ENCODE assay signal across 3 cellular contexts in the genomic region with DNA sequence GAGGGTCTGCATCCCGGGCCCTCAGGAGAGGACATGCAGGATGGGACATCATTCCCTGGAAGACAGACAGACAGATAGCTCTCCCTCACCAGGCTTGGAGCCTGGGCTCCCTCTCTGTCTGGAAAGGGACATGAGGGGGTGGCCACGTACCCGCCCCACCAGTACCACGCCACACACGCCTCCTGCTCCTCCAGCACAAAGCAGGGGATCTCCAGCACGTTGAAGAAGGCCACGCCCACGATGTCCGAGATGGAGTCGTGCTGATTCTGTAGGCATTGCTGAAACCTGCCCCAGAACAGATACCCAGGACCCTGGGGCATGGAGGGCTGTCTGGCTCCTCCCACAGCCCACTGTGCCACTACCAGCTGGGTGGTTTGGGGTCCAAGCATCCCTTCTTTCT.
TF ChIP-seq lines count a peak whose summit lies in the region.

No MANE protein-coding gene starts in this region.

TF ChIP-seq in SK-N-SH, 30 proteins besides CTCF, POLR2A, EP300 and RAD21:
- TF ChIP-seq SMC3 (IDR thresholded peaks at IDR 0.05; ENCODE audit: low read depth, low read length) (no peak), CHD2 (IDR thresholded peaks at IDR 0.05; ENCODE audit: low read length, partially characterized antibody) (no peak), RFX5 (IDR thresholded peaks at IDR 0.05; ENCODE audit: low read length) (no peak), NRF1 (IDR thresholded peaks at IDR 0.05; ENCODE audit: low read depth, low read length) (no peak), USF2 (IDR thresholded peaks at IDR 0.05; ENCODE audit: borderline replicate concordance, low read depth, low read length) (no peak), GATA2 (CRISPR knock-in tag; IDR thresholded peaks at IDR 0.05) (no peak), POLR2AphosphoS5 (IDR thresholded peaks at IDR 0.05; ENCODE audit: low read depth, low read length) (no peak), NFIC (IDR thresholded peaks at IDR 0.05; ENCODE audit: borderline replicate concordance) (no peak), GABPA (IDR thresholded peaks at IDR 0.05; ENCODE audit: low read depth) (no peak), TCF12 (IDR thresholded peaks at IDR 0.05) (no peak), RCOR1 (IDR thresholded peaks at IDR 0.05; ENCODE audit: low read length) (no peak), SIN3A (IDR thresholded peaks at IDR 0.05; ENCODE audit: borderline replicate concordance, low read depth, low read length) (no peak), FOXM1 (IDR thresholded peaks at IDR 0.05; ENCODE audit: low read depth) (no peak), ELF1 (IDR thresholded peaks at IDR 0.05) (no peak), YY1 (IDR thresholded peaks at IDR 0.05; ENCODE audit: low read depth) (no peak), TEAD4 (IDR thresholded peaks at IDR 0.05; ENCODE audit: borderline replicate concordance, insufficient read depth) (no peak)
- TF ChIP-seq, protein P1, sequence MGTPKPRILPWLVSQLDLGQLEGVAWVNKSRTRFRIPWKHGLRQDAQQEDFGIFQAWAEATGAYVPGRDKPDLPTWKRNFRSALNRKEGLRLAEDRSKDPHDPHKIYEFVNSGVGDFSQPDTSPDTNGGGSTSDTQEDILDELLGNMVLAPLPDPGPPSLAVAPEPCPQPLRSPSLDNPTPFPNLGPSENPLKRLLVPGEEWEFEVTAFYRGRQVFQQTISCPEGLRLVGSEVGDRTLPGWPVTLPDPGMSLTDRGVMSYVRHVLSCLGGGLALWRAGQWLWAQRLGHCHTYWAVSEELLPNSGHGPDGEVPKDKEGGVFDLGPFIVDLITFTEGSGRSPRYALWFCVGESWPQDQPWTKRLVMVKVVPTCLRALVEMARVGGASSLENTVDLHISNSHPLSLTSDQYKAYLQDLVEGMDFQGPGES (IDR thresholded peaks at IDR 0.05; ENCODE audit: low read depth, low read length) = no peak
- TF ChIP-seq, protein P2, sequence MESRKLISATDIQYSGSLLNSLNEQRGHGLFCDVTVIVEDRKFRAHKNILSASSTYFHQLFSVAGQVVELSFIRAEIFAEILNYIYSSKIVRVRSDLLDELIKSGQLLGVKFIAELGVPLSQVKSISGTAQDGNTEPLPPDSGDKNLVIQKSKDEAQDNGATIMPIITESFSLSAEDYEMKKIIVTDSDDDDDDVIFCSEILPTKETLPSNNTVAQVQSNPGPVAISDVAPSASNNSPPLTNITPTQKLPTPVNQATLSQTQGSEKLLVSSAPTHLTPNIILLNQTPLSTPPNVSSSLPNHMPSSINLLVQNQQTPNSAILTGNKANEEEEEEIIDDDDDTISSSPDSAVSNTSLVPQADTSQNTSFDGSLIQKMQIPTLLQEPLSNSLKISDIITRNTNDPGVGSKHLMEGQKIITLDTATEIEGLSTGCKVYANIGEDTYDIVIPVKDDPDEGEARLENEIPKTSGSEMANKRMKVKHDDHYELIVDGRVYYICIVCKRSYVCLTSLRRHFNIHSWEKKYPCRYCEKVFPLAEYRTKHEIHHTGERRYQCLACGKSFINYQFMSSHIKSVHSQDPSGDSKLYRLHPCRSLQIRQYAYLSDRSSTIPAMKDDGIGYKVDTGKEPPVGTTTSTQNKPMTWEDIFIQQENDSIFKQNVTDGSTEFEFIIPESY (IDR thresholded peaks at IDR 0.05; ENCODE audit: borderline replicate concordance, low read depth) = no peak

TF ChIP-seq in SK-N-SH treated with all-trans-retinoic acid at 6 μM for 48 hours, 23 proteins besides CTCF, POLR2A, EP300 and RAD21:
- TF ChIP-seq, protein P3, sequence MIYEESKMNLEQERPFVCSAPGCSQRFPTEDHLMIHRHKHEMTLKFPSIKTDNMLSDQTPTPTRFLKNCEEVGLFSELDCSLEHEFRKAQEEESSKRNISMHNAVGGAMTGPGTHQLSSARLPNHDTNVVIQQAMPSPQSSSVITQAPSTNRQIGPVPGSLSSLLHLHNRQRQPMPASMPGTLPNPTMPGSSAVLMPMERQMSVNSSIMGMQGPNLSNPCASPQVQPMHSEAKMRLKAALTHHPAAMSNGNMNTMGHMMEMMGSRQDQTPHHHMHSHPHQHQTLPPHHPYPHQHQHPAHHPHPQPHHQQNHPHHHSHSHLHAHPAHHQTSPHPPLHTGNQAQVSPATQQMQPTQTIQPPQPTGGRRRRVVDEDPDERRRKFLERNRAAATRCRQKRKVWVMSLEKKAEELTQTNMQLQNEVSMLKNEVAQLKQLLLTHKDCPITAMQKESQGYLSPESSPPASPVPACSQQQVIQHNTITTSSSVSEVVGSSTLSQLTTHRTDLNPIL (CRISPR knock-in tag; IDR thresholded peaks at IDR 0.05; ENCODE audit: low read depth) = no peak
- TF ChIP-seq ZNF8 (CRISPR knock-in tag; IDR thresholded peaks at IDR 0.05) = no peak
- no peak for TF ChIP-seq POU6F1 (CRISPR knock-in tag; IDR thresholded peaks at IDR 0.05; ENCODE audit: borderline replicate concordance, low read depth)
- TF ChIP-seq, protein P4, sequence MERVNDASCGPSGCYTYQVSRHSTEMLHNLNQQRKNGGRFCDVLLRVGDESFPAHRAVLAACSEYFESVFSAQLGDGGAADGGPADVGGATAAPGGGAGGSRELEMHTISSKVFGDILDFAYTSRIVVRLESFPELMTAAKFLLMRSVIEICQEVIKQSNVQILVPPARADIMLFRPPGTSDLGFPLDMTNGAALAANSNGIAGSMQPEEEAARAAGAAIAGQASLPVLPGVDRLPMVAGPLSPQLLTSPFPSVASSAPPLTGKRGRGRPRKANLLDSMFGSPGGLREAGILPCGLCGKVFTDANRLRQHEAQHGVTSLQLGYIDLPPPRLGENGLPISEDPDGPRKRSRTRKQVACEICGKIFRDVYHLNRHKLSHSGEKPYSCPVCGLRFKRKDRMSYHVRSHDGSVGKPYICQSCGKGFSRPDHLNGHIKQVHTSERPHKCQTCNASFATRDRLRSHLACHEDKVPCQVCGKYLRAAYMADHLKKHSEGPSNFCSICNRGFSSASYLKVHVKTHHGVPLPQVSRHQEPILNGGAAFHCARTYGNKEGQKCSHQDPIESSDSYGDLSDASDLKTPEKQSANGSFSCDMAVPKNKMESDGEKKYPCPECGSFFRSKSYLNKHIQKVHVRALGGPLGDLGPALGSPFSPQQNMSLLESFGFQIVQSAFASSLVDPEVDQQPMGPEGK (CRISPR knock-in tag; IDR thresholded peaks at IDR 0.05; ENCODE audit: borderline replicate concordance) = no peak
- no peak for TF ChIP-seq ESRRG (CRISPR knock-in tag; IDR thresholded peaks at IDR 0.05)
- TF ChIP-seq RARB (CRISPR knock-in tag; IDR thresholded peaks at IDR 0.05) = no peak
- TF ChIP-seq OSR1 (CRISPR knock-in tag; IDR thresholded peaks at IDR 0.05) = no peak
- TF ChIP-seq TCF4 (CRISPR knock-in tag; IDR thresholded peaks at IDR 0.05; ENCODE audit: borderline replicate concordance) = no peak
- TF ChIP-seq CSDC2 (CRISPR knock-in tag; IDR thresholded peaks at IDR 0.05) = no peak
- TF ChIP-seq ZFP3 (CRISPR knock-in tag; IDR thresholded peaks at IDR 0.05) = no peak
- no peak for TF ChIP-seq ZFP30 (CRISPR knock-in tag; IDR thresholded peaks at IDR 0.05)
- no peak for TF ChIP-seq ARNTL (CRISPR knock-in tag; IDR thresholded peaks at IDR 0.05; ENCODE audit: borderline replicate concordance, low read depth)
- TF ChIP-seq BACH2 (CRISPR knock-in tag; IDR thresholded peaks at IDR 0.05; ENCODE audit: borderline replicate concordance) = no peak
- TF ChIP-seq ZC3H10 (CRISPR knock-in tag; IDR thresholded peaks at IDR 0.05) = no peak
- TF ChIP-seq ISL1 (CRISPR knock-in tag; IDR thresholded peaks at IDR 0.05) = no peak
TF ChIP-seq in SK-N-SH treated with all-trans-retinoic acid at 6 μM for 48 hours: peak in this region for 0.

TF ChIP-seq in IMR-90, 13 proteins besides CTCF, POLR2A, EP300 and RAD21:
- TF ChIP-seq FOS (IDR thresholded peaks at IDR 0.05; ENCODE audit: low read depth, low read length) (no peak), CEBPB (IDR thresholded peaks at IDR 0.05; ENCODE audit: low read depth, low read length) (no peak), ELK1 (IDR thresholded peaks at IDR 0.05; ENCODE audit: borderline replicate concordance, low read depth, low read length) (no peak), CHD1 (IDR thresholded peaks at IDR 0.05; ENCODE audit: low read depth, low read length) (no peak), NFE2L2 (IDR thresholded peaks at IDR 0.05; ENCODE audit: low read depth, low read length) (no peak), MAZ (IDR thresholded peaks at IDR 0.05; ENCODE audit: borderline replicate concordance, low read depth, low read length) (no peak), USF2 (IDR thresholded peaks at IDR 0.05; ENCODE audit: low read depth, low read length) (no peak), MAFK (IDR thresholded peaks at IDR 0.05; ENCODE audit: low read depth, low read length) (no peak), RCOR1 (IDR thresholded peaks at IDR 0.05; ENCODE audit: insufficient replicate concordance, low read length) (no peak), SMC3 (IDR thresholded peaks at IDR 0.05; ENCODE audit: low read depth, low read length) (no peak), RFX5 (IDR thresholded peaks at IDR 0.05; ENCODE audit: low read depth, low read length) (no peak), MXI1 (IDR thresholded peaks at IDR 0.05; ENCODE audit: borderline replicate concordance, low read depth, low read length) (no peak), BHLHE40 (IDR thresholded peaks at IDR 0.05; ENCODE audit: low read depth, low read length) (no peak)
